Comparison of ENCODE assay signal across 8 cellular contexts in the genomic region with DNA sequence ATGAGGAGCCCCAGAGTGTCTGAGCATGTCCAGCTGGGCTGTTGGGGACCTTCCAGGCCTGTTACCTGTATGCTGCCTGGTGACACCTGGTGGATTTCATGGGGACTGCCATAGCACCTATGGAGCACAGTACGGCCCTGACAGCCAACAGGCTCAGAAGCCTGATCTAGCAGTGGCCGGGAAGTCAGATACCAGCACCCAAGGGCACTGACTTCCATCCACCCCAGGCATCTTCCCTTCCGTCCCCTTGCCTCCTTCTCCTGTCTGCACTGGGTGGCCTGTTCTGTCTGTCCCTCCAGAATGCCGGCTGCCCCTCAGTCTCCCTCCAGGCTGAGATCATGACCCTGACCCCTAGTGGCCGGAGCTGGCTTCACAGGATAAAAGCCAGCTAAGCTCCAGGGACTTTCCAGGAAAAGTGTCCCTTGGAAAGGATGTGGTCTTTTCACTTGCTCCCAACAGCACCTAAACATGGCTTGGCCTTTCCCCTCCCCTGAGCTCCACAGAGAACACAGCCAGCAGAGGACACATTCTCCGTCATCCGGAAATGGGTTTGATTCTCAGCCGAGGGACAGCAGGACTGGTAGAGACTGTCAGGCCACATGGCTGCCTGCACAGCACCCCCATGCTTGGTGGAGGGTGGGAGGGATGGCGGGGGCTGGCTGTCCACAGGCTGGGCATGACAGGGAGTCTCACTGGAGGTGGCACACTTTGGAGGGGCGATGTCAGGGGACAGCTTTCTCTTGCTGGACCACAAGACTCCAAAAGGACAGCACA. TPM values are rescaled to one million over a fixed set of nuclear protein-coding genes. Genes with fewer than 3 reads are reported as not detected.
DNase-seq lines count a peak whose midpoint lies in the region; TF ChIP-seq lines count a peak whose summit lies in the region.

No MANE protein-coding gene starts in this region.

- no peaks in the 10 kb centered on the region for H3K9me3 ChIP-seq in HUES6 (ENCODE audit: control insufficient read depth, insufficient read depth, low read depth, low read length)
- H3K9me3 ChIP-seq in fibroblast of lung (ENCODE audit: control insufficient read depth, insufficient read depth, low read depth, low read length): no peaks in the 10 kb centered on the region
- H3K9me3 ChIP-seq in neutrophil: no peaks in the 10 kb centered on the region

- H3K9ac ChIP-seq in HUES6 (ENCODE audit: low read length): no peak overlapping the region
- no peak overlapping the region for H3K9ac ChIP-seq in fibroblast of lung (ENCODE audit: insufficient read depth, low read length)

- H3K27me3 ChIP-seq in HUES6 (ENCODE audit: control insufficient read depth, insufficient read depth, low read length) (no peaks in the 10 kb centered on the region), fibroblast of lung (ENCODE audit: control insufficient read depth, insufficient read depth, low read length) (no peaks in the 10 kb centered on the region), neutrophil (no peaks in the 10 kb centered on the region)

- peak overlapping the region; percentile 84 for H3K4me3 Mint-ChIP-seq in type B pancreatic cell

- H4K20me1 ChIP-seq in fibroblast of lung (ENCODE audit: control insufficient read depth, extremely low read depth, insufficient read depth, low read length): no peaks in the 10 kb centered on the region

- peak overlapping the region; percentile 43 for H3K27ac Mint-ChIP-seq in type B pancreatic cell

- DNase-seq in AG09309 (ENCODE audit: low read depth) (no peak), GM20000 (ENCODE audit: low spot score) (peak; percentile 71), fibroblast of lung (ENCODE audit: low read depth in 2 of 2) (peak; percentile 60), type B pancreatic cell (ENCODE audit: extremely low spot score, unreplicated experiment) (no peak), NK-92 (lab: John Stamatoyannopoulos, UW; ENCODE audit: unreplicated experiment) (no peak)
- DNase-seq in activated CD8-positive, alpha-beta memory T cell treated with anti-CD3 and anti-CD28 coated beads, Interleukin-2, amount 50 U/mL, for 4 hours: peak; percentile 68

- peaks cover 15% of the 10 kb centered on the region for H3K36me3 Mint-ChIP-seq in type B pancreatic cell

- H3K36me3 ChIP-seq in HUES6 (ENCODE audit: control insufficient read depth, insufficient read depth, low read length) (peaks cover 30% of the 10 kb centered on the region), fibroblast of lung (ENCODE audit: control insufficient read depth, insufficient read depth, low read length) (peaks cover 2% of the 10 kb centered on the region), neutrophil (peaks cover 23% of the 10 kb centered on the region)

- no peaks in the 10 kb centered on the region for H3K9me3 Mint-ChIP-seq in type B pancreatic cell

- peak overlapping the region; percentile 86 for H2AFZ ChIP-seq in fibroblast of lung (ENCODE audit: low read length)

- H3K79me2 ChIP-seq in fibroblast of lung (ENCODE audit: control insufficient read depth, insufficient read depth, low read length): no peaks in the 10 kb centered on the region

- peak overlapping the region; percentile 19 for H3K4me3 ChIP-seq in AG09309 (ENCODE audit: control insufficient read depth, low read depth, low read length)
- peak overlapping the region; percentile 60 for H3K4me3 ChIP-seq in HUES6 (ENCODE audit: low read depth, low read length)
- H3K4me3 ChIP-seq in fibroblast of lung (replicated peaks in 1 of 4; ENCODE audit: control extremely low read depth in 1 of 4, insufficient read depth in 1 of 4, low read depth in 3 of 4, low read length in 4 of 4): no peak overlapping the region
- H3K4me3 ChIP-seq in neutrophil (ENCODE audit: low read depth in 1 of 2, low read length in 1 of 2): no peak overlapping the region

- H3K4me2 ChIP-seq in fibroblast of lung (ENCODE audit: extremely low read depth, insufficient read depth, low read length): peak overlapping the region; percentile 15

- H3K4me1 ChIP-seq in HUES6 (ENCODE audit: control insufficient read depth, insufficient read depth, low read length) (peaks cover 3% of the 10 kb centered on the region), fibroblast of lung (ENCODE audit: control insufficient read depth, extremely low read depth, insufficient read depth, low read length) (no peaks in the 10 kb centered on the region), neutrophil (ENCODE audit: control insufficient read depth in 1 of 2, insufficient read depth in 1 of 2, low read depth in 1 of 2, low read length in 1 of 2) (peaks cover 4 to 6% of the 10 kb centered on the region in 2 experiments)

- TF ChIP-seq CTCF in AG09309 (IDR thresholded peaks at IDR 0.05; ENCODE audit: control insufficient read depth, insufficient read depth, low read depth, low read length, missing control alignments) (peak; percentile 83), GM20000 (IDR thresholded peaks at IDR 0.05; ENCODE audit: extremely low read depth, missing control alignments) (peak; percentile 77), fibroblast of lung (conservative IDR thresholded peaks at IDR 0.05 in 1 of 2, IDR thresholded peaks at IDR 0.05 in 1 of 2; ENCODE audit: low read depth in 1 of 2, low read length in 2 of 2) (peak; percentile 61 to 77), neutrophil (IDR thresholded peaks at IDR 0.05) (peak; percentile 73), type B pancreatic cell (conservative IDR thresholded peaks at IDR 0.05) (peak; percentile 91)

- H3K27ac ChIP-seq in HUES6 (ENCODE audit: low read depth, low read length): no peak overlapping the region
- no peak overlapping the region for H3K27ac ChIP-seq in fibroblast of lung (ENCODE audit: insufficient read depth, low read length)
- H3K27ac ChIP-seq in neutrophil: no peak overlapping the region

- peaks cover 3% of the 10 kb centered on the region for H3K27me3 Mint-ChIP-seq in type B pancreatic cell

- peaks cover 9% of the 10 kb centered on the region for H3K4me1 Mint-ChIP-seq in type B pancreatic cell (ENCODE audit: unreplicated experiment)

RNA-seq across cellular contexts. Expression of gene RPS17, which starts 9.5 kb away (rescaled TPM):
- 2,605 and 2,665 TPM in 2 replicates for total RNA-seq in fibroblast of lung
- polyA plus RNA-seq in fibroblast of lung: 3,265 and 4,073 TPM in 2 replicates
- 2,950 and 3,398 TPM in 2 replicates for polyA plus RNA-seq in fibroblast of lung (2012)
- 125 and 127 TPM in 2 replicates for polyA minus RNA-seq in fibroblast of lung (ENCODE audit: low replicate concordance)
- total RNA-seq in type B pancreatic cell (ENCODE audit: low replicate concordance): 2,088 and 2,219 TPM in 2 replicates

Comparison
In these comparisons a context has a peak if more than half of its experiments do, and no peak if none do; other contexts are left out.
1. DNase-seq: peak in GM20000 (single experiment), activated CD8-positive, alpha-beta memory T cell treated with anti-CD3 and anti-CD28 coated beads, Interleukin-2, amount 50 U/mL, for 4 hours (single experiment) and fibroblast of lung (2 of 2); none in AG09309 (single experiment), type B pancreatic cell (single experiment) and NK-92 (single experiment).
2. H3K4me3 ChIP-seq: peak in AG09309 (single experiment) and HUES6 (single experiment); none in fibroblast of lung (0 of 4) and neutrophil (0 of 2).
3. Peak in every context shown above with its lines, with median percentiles within 50 percentile points of each other: CTCF ChIP-seq.